ENCODE assay signal across 8 cellular contexts in the genomic region with DNA sequence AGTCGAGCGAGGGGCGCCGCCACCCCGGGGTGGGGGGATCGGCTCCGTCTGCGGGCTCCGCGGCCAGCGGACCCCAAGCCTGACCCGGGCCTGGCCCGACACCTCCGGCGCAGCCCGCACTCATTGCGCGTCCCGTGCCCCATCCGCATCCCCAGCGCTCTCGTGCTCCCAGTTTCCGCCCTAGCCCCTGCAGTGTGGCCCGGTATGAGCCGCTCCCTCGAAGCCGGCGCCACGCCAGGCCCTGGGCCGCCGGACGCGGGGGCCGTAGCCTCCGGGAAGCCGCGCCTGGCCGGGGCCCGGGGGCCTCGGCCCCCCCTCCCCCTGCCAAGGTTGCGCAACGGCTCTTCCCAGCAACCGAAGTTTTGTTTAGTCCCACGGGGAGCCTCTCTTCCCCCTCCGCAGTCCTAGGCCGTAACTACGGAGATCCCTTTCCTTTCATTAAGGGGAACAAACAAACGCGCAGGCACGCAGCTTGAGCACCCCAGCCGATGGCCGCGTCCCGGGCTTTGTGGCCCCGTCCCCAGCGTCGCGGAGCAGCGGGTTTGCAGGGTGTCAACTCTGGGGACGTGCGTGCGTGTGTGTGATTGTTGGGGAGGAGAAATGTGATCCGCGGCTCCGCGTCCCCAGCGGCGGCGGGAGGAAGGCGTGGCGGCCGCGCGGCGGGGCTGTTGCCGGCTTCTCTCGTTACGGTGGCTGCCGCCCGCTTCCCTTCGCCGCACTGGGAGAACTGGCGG. TPM values are rescaled to one million over a fixed set of nuclear protein-coding genes. Genes with fewer than 3 reads are reported as not detected.
DNase-seq lines count a peak whose midpoint lies in the region; ATAC-seq lines count a peak whose summit lies in the region.

No MANE protein-coding gene starts in this region.

- H3K27me3 Mint-ChIP-seq in activated T-helper 17 cell treated with anti-CD3 and anti-CD28 coated beads, Interleukin-2, amount 50 U/mL, for 72 hours, result no peaks in the 10 kb centered on the region
- no peaks in the 10 kb centered on the region for H3K27me3 Mint-ChIP-seq in natural killer cell treated with Interleukin-12 subunit alpha and Interleukin-12 subunit beta and Interleukin-15 and Interleukin-18, amount 100 ng/mL, for 72 hours

- no peaks in the 10 kb centered on the region for H3K9me3 Mint-ChIP-seq in activated T-helper 17 cell treated with anti-CD3 and anti-CD28 coated beads, Interleukin-2, amount 50 U/mL, for 72 hours
- H3K9me3 Mint-ChIP-seq in natural killer cell treated with Interleukin-12 subunit alpha and Interleukin-12 subunit beta and Interleukin-15 and Interleukin-18, amount 100 ng/mL, for 72 hours, result no peaks in the 10 kb centered on the region

- in situ Hi-C loops in KBM-7 (cut with MboI; ENCODE audit: low pct_unique_long_range_greater_than_20kb, low sequenced_read_pairs), result no loop called here

- peak; percentile 39 for ATAC-seq in GM21717 (IDR thresholded peaks at IDR 0.05; ENCODE audit: unreplicated experiment)
- peak; percentile 52 for ATAC-seq in activated T-helper 17 cell treated with anti-CD3 and anti-CD28 coated beads, Interleukin-2, amount 50 U/mL, for 72 hours (replicated peaks)
- peak; percentile 69 to 77 for ATAC-seq in natural killer cell treated with Interleukin-12 subunit alpha and Interleukin-12 subunit beta and Interleukin-15 and Interleukin-18, amount 100 ng/mL, for 72 hours

- peak overlapping the region; percentile 95 for H3K27ac Mint-ChIP-seq in activated T-helper 17 cell treated with anti-CD3 and anti-CD28 coated beads, Interleukin-2, amount 50 U/mL, for 72 hours
- H3K27ac Mint-ChIP-seq in natural killer cell treated with Interleukin-12 subunit alpha and Interleukin-12 subunit beta and Interleukin-15 and Interleukin-18, amount 100 ng/mL, for 72 hours, result peak overlapping the region; percentile 91 to 93

- DNase-seq in DMS79 treated with DMSO at 0.1 percent for 48 hours (lab: John Stamatoyannopoulos, UW) (peak; percentile 86), KBM-7 (peak; percentile 93), RPMI7951 (ENCODE audit: low read depth) (peak; percentile 79), fibroblast of peridontal ligament (ENCODE audit: extremely low read depth) (peak; percentile 92)
- peak; percentile 85 for DNase-seq in natural killer cell treated with Interleukin-12 subunit alpha and Interleukin-12 subunit beta and Interleukin-15 and Interleukin-18, amount 100 ng/mL, for 72 hours (ENCODE audit: low spot score)
- peak; percentile 71 for DNase-seq in stimulated activated naive CD4-positive, alpha-beta T cell treated with Interleukin-2 at 50 U/mL for 16 hours (lab: John Stamatoyannopoulos, UW)

- H3K4me3 Mint-ChIP-seq in activated T-helper 17 cell treated with anti-CD3 and anti-CD28 coated beads, Interleukin-2, amount 50 U/mL, for 72 hours, result peak overlapping the region; percentile 98
- peak overlapping the region; percentile 93 for H3K4me3 Mint-ChIP-seq in natural killer cell treated with Interleukin-12 subunit alpha and Interleukin-12 subunit beta and Interleukin-15 and Interleukin-18, amount 100 ng/mL, for 72 hours

- no peaks in the 10 kb centered on the region for H3K36me3 Mint-ChIP-seq in activated T-helper 17 cell treated with anti-CD3 and anti-CD28 coated beads, Interleukin-2, amount 50 U/mL, for 72 hours (ENCODE audit: low read depth)
- no peaks in the 10 kb centered on the region for H3K36me3 Mint-ChIP-seq in natural killer cell treated with Interleukin-12 subunit alpha and Interleukin-12 subunit beta and Interleukin-15 and Interleukin-18, amount 100 ng/mL, for 72 hours

- peaks cover 26% of the 10 kb centered on the region for H3K4me1 Mint-ChIP-seq in activated T-helper 17 cell treated with anti-CD3 and anti-CD28 coated beads, Interleukin-2, amount 50 U/mL, for 72 hours
- peaks cover 36 to 41% of the 10 kb centered on the region in 2 donors for H3K4me1 Mint-ChIP-seq in natural killer cell treated with Interleukin-12 subunit alpha and Interleukin-12 subunit beta and Interleukin-15 and Interleukin-18, amount 100 ng/mL, for 72 hours (ENCODE audit: low read depth in 2 of 2)

RNA-seq across cellular contexts. Expression of gene HIPK3, which starts 0.9 kb away (rescaled TPM):
- 30.5 and 32.0 TPM in 2 replicates for total RNA-seq in RPMI7951 (2014; rRNA removed; shearing (Covaris generic))
- total RNA-seq in activated T-helper 17 cell treated with anti-CD3 and anti-CD28 coated beads, Interleukin-2, amount 50 U/mL, for 72 hours, result 10 to 100 TPM; 31.9 to 36.5 TPM
- 10 to 100 TPM; 39.1 to 60.3 TPM for total RNA-seq in natural killer cell treated with Interleukin-12 subunit alpha and Interleukin-12 subunit beta and Interleukin-15 and Interleukin-18, amount 100 ng/mL, for 72 hours

Comparison
In these comparisons a context has a peak if more than half of its experiments do, and no peak if none do; other contexts are left out.
1. Peak in every context shown above with its lines: DNase-seq and ATAC-seq.